Comparison of ENCODE assay signal across 1 cellular context in the genomic region with DNA sequence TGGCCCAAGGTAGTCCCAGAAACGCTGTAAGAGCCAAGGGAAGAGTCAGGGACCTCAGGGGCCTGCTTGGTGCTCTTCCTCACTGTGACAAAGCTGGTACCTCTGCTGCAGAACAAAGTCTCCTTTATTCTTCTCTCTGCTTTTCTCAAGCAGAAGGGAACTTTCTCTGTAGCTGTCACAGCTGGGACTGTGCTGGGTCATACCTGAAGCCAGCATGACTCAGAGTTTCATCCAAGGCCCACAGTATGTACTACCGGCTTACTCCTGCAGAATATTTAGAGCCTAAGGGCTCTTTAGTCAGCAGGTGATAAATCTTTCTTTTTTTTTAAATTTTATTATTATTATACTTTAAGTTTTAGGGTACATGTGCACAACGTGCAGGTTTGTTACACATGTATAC.
TF ChIP-seq lines count a peak whose summit lies in the region.

No MANE protein-coding gene starts in this region.

TF ChIP-seq in GM12878, 131 proteins besides CTCF, POLR2A, EP300 and RAD21:
- TF ChIP-seq, protein P1, sequence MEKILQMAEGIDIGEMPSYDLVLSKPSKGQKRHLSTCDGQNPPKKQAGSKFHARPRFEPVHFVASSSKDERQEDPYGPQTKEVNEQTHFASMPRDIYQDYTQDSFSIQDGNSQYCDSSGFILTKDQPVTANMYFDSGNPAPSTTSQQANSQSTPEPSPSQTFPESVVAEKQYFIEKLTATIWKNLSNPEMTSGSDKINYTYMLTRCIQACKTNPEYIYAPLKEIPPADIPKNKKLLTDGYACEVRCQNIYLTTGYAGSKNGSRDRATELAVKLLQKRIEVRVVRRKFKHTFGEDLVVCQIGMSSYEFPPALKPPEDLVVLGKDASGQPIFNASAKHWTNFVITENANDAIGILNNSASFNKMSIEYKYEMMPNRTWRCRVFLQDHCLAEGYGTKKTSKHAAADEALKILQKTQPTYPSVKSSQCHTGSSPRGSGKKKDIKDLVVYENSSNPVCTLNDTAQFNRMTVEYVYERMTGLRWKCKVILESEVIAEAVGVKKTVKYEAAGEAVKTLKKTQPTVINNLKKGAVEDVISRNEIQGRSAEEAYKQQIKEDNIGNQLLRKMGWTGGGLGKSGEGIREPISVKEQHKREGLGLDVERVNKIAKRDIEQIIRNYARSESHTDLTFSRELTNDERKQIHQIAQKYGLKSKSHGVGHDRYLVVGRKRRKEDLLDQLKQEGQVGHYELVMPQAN (conservative IDR thresholded peaks at IDR 0.05), result no peak
- TF ChIP-seq POU2F2 (IDR thresholded peaks at IDR 0.05; ENCODE audit: borderline replicate concordance, low read depth, low read length), result no peak
- no peak for TF ChIP-seq ASH2L (IDR thresholded peaks at IDR 0.05; ENCODE audit: borderline replicate concordance, low read depth)
- TF ChIP-seq, protein P2, sequence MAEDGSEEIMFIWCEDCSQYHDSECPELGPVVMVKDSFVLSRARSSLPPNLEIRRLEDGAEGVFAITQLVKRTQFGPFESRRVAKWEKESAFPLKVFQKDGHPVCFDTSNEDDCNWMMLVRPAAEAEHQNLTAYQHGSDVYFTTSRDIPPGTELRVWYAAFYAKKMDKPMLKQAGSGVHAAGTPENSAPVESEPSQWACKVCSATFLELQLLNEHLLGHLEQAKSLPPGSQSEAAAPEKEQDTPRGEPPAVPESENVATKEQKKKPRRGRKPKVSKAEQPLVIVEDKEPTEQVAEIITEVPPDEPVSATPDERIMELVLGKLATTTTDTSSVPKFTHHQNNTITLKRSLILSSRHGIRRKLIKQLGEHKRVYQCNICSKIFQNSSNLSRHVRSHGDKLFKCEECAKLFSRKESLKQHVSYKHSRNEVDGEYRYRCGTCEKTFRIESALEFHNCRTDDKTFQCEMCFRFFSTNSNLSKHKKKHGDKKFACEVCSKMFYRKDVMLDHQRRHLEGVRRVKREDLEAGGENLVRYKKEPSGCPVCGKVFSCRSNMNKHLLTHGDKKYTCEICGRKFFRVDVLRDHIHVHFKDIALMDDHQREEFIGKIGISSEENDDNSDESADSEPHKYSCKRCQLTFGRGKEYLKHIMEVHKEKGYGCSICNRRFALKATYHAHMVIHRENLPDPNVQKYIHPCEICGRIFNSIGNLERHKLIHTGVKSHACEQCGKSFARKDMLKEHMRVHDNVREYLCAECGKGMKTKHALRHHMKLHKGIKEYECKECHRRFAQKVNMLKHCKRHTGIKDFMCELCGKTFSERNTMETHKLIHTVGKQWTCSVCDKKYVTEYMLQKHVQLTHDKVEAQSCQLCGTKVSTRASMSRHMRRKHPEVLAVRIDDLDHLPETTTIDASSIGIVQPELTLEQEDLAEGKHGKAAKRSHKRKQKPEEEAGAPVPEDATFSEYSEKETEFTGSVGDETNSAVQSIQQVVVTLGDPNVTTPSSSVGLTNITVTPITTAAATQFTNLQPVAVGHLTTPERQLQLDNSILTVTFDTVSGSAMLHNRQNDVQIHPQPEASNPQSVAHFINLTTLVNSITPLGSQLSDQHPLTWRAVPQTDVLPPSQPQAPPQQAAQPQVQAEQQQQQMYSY (CRISPR knock-in tag; IDR thresholded peaks at IDR 0.05), result no peak
- no peak for TF ChIP-seq CBFB (IDR thresholded peaks at IDR 0.05; ENCODE audit: low read depth)
- TF ChIP-seq SMC3 (IDR thresholded peaks at IDR 0.05; ENCODE audit: borderline replicate concordance, low read length), result no peak
- no peak for TF ChIP-seq CBX5 (IDR thresholded peaks at IDR 0.05; ENCODE audit: low read depth)
- no peak for TF ChIP-seq TCF3 (IDR thresholded peaks at IDR 0.05; ENCODE audit: borderline replicate concordance, insufficient read depth, low read depth, low read length)
- TF ChIP-seq RELA (IDR thresholded peaks at IDR 0.05; ENCODE audit: borderline replicate concordance, partially characterized antibody), result no peak
- no peak for TF ChIP-seq STAT1 (conservative IDR thresholded peaks at IDR 0.05)
- TF ChIP-seq EED (IDR thresholded peaks at IDR 0.05; ENCODE audit: low read depth), result no peak
- TF ChIP-seq ZNF592 (IDR thresholded peaks at IDR 0.05), result no peak
- TF ChIP-seq RBBP5 (conservative IDR thresholded peaks at IDR 0.05), result no peak
- TF ChIP-seq IKZF2 (IDR thresholded peaks at IDR 0.05), result no peak
- no peak for TF ChIP-seq ZBTB11 (CRISPR knock-in tag; IDR thresholded peaks at IDR 0.05)
- TF ChIP-seq SMAD5 (IDR thresholded peaks at IDR 0.05; ENCODE audit: low read depth), result no peak
